ENCODE assay signal across 8 cellular contexts in the genomic region with DNA sequence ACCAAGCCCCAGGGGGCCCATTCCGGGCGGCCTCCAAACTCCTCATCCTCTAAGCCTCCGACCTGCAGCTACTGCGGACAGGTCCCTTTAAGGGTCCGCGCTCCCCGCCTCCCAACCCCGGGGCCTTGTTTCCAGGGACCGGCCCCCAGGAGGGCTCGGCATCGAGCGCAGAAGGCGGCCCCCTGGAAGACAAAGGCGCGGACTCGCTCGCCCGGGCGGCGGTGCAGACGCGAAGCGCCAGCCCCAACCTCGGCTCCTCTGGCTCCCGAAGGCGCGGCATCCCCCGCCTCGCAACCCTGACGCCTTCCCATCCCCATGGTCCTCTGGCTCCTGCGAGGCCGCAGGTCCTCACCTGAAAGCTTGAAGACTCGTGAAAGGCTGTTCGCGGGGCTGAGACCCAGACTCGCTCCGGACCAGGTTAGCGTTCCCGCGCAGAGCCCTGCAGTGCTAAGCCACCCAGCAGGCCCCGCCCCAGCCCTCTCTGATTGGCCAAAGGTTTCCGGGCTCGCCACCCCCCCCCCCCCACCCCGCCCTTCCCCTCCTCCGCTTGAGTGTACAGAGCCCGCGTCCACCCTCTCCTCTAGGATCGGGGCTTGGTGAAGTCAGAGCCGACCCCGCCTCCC. TPM values are rescaled to one million over a fixed set of nuclear protein-coding genes. Genes with fewer than 3 reads are reported as not detected.
A peak's percentile ranks its signal among the peaks of the same experiment; 100 is the strongest.
DNase-seq lines count a peak whose midpoint lies in the region; ATAC-seq and TF ChIP-seq lines count a peak whose summit lies in the region.

A gene (minus strand): TSS at position 426 of the 623 bp plus-strand sequence.

- no peak for TF ChIP-seq CTCF in mesothelial cell of epicardium (IDR thresholded peaks at IDR 0.05; ENCODE audit: unreplicated experiment)

- peaks cover 9% of the 10 kb centered on the region for H3K36me3 Mint-ChIP-seq in mesothelial cell of epicardium

- H3K27me3 Mint-ChIP-seq in mesothelial cell of epicardium (ENCODE audit: low read depth) = peaks cover 4% of the 10 kb centered on the region

- H3K9me3 Mint-ChIP-seq in mesothelial cell of epicardium = peaks cover 10% of the 10 kb centered on the region

- peak within 1 kb of the TSS; percentile 66 for H3K27ac Mint-ChIP-seq in mesothelial cell of epicardium

- no peaks in the 10 kb centered on the region for H3K4me1 Mint-ChIP-seq in mesothelial cell of epicardium

- peak; percentile 18 for DNase-seq in NCI-H524 treated with DMSO at 0.1 percent for 48 hours (lab: John Stamatoyannopoulos, UW)
- DNase-seq in activated T-cell treated with anti-CD3 and anti-CD28 coated beads for 4 hours = peak; percentile 19
- DNase-seq in epidermal melanocyte (ENCODE audit: insufficient read length, low spot score) = peak; percentile 29
- DNase-seq in mesothelial cell of epicardium (ENCODE audit: low spot score in 2 of 2, unreplicated experiment in 2 of 2) = peak; percentile 50 to 58
- peak; percentile 2 to 13 for DNase-seq in stimulated activated CD8-positive, alpha-beta memory T cell treated with anti-CD3 and anti-CD28 coated beads, Interleukin-15, amount 100 ng/mL, for 4 hours (ENCODE audit: low read depth in 2 of 2)

- peak; percentile 91 for ATAC-seq in GM18511 (IDR thresholded peaks at IDR 0.05; ENCODE audit: unreplicated experiment)
- ATAC-seq in HG03108 (IDR thresholded peaks at IDR 0.05; ENCODE audit: unreplicated experiment) = peak; percentile 49
- no peak for ATAC-seq in GM21515 (IDR thresholded peaks at IDR 0.05; ENCODE audit: unreplicated experiment)

- H3K4me3 Mint-ChIP-seq in mesothelial cell of epicardium = peak within 1 kb of the TSS; percentile 77

RNA-seq across cellular contexts. Expression of the gene that starts here (rescaled TPM):
- 20.7 to 21.8 TPM (median 20.8 TPM) in 3 replicates for total RNA-seq in mesothelial cell of epicardium
